ENCODE assay signal across 19 cellular contexts in genomic region chr2:144239726-144240125, GRCh38.
"Had no signal": no experiment of that assay in that cellular context is flagged by ENCODE, and none has a peak within 500 bp of the region (broad histone marks: within the 10 kb centered on the region; RNA-seq: fewer than 3 reads in every experiment).

No MANE protein-coding gene starts in this region.

- H3K27me3 Mint-ChIP-seq: activated naive CD4-positive, alpha-beta T cell treated with anti-CD3 and anti-CD28 coated beads, Interleukin-2, amount 50 U/mL, for 24 hours; brain; effector memory CD8-positive, alpha-beta T cell; stimulated activated naive B cell treated with anti-CD40 and anti-IgM and Interleukin-4, amounts not matched to agents 10 μg/mL and 1 μg/mL and 100 μg/mL, for 72 hours; T-helper 17 cell had no signal

- H3K27me3 ChIP-seq: gastroesophageal sphincter, hepatocyte had no signal

- H3K79me2 ChIP-seq: hepatocyte, parathyroid adenoma had no signal

- H3K36me3 ChIP-seq: gastroesophageal sphincter had no signal

- H3K9me3 ChIP-seq: gastroesophageal sphincter, SK-N-SH had no signal

- H3K27ac Mint-ChIP-seq: activated naive CD4-positive, alpha-beta T cell treated with anti-CD3 and anti-CD28 coated beads, Interleukin-2, amount 50 U/mL, for 24 hours; T-helper 17 cell had no signal

- H3K9me2 ChIP-seq: SK-N-SH had no signal

- H3K4me2 ChIP-seq: hepatocyte, SK-N-SH had no signal

- DNase-seq: activated CD8-positive, alpha-beta memory T cell treated with anti-CD3 and anti-CD28 coated beads, Interleukin-2, amount 50 U/mL, for 4 hours; activated effector memory CD4-positive, alpha-beta T cell treated with Interleukin-2 at 50 U/mL for 16 hours; amygdala; effector memory CD8-positive, alpha-beta T cell; left ventricle myocardium superior; mesendoderm; SK-N-SH; small intestine; stimulated activated naive B cell treated with anti-CD40 and anti-IgM and Interleukin-4, amounts not matched to agents 10 μg/mL and 1 μg/mL and 100 μg/mL, for 72 hours; substantia nigra; T-helper 17 cell; trophoblast cell had no signal

- H3K9ac ChIP-seq: parathyroid adenoma, SK-N-SH had no signal

- H2AFZ ChIP-seq: hepatocyte, parathyroid adenoma had no signal

- H3K27ac ChIP-seq: epithelial cell of prostate, gastroesophageal sphincter, hepatocyte, parathyroid adenoma had no signal

- H3K4me3 Mint-ChIP-seq: activated naive CD4-positive, alpha-beta T cell treated with anti-CD3 and anti-CD28 coated beads, Interleukin-2, amount 50 U/mL, for 24 hours; effector memory CD8-positive, alpha-beta T cell had no signal

- H3K9me3 Mint-ChIP-seq: brain; effector memory CD8-positive, alpha-beta T cell had no signal

- H3K4me1 ChIP-seq: gastroesophageal sphincter, parathyroid adenoma had no signal

- H3K36me3 Mint-ChIP-seq: activated naive CD4-positive, alpha-beta T cell treated with anti-CD3 and anti-CD28 coated beads, Interleukin-2, amount 50 U/mL, for 24 hours; brain had no signal

- ATAC-seq: activated CD4-positive, CD25-positive, alpha-beta regulatory T cell treated with anti-CD3 and anti-CD28 coated beads, Interleukin-2, amount 50 U/mL, for 24 hours; effector memory CD8-positive, alpha-beta T cell; gastroesophageal sphincter; left ventricle myocardium superior; stimulated activated naive B cell treated with anti-CD40 and anti-IgM and Interleukin-4, amounts not matched to agents 10 μg/mL and 1 μg/mL and 100 μg/mL, for 72 hours; T-helper 17 cell had no signal

- H3K4me3 ChIP-seq: gastroesophageal sphincter, hepatocyte had no signal
